In the genomic region with DNA sequence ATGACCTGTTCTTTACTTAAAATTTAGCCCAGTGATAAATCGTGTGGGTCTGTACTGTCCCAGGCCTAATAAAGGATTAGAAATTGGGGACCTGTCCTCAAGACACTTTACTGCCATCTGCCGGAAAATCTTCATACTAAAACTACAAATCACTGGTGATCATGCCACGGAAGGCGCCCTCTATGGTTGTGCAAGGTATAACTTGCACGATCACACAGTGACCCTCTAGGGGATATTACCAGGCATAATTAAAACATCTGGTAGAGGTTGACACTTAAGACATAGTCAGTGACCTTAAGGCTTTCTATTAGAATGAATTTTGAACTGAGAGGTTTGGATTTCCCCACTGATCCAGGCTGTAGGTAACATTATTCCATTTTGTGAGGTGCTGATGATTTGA, we compare ENCODE assay signal across 9 cellular contexts.
DNase-seq lines count a peak whose midpoint lies in the region; ATAC-seq and TF ChIP-seq lines count a peak whose summit lies in the region.
"Had no signal": no experiment of that assay in that cellular context is flagged by ENCODE, and none has a peak within 500 bp of the region (broad histone marks: within the 10 kb centered on the region; RNA-seq: fewer than 3 reads in every experiment).

No MANE protein-coding gene starts in this region.

- H3K4me3 Mint-ChIP-seq in WTC11 = no peak overlapping the region
- no peak overlapping the region for H3K4me3 Mint-ChIP-seq in activated naive CD4-positive, alpha-beta T cell treated with anti-CD3 and anti-CD28 coated beads, Interleukin-2, amount 10 ng/mL, durations not matched to agents 7 days and 5 days
- no peak overlapping the region for H3K4me3 Mint-ChIP-seq in activated naive CD8-positive, alpha-beta T cell treated with anti-CD3 and anti-CD28 coated beads for 36 hours

- no peaks in the 10 kb centered on the region for H3K27me3 ChIP-seq in DND-41 (ENCODE audit: insufficient read depth, low read length, poor library complexity)

- H3K79me2 ChIP-seq in DND-41 (ENCODE audit: insufficient read depth, low read length) = no peaks in the 10 kb centered on the region

- TF ChIP-seq CTCF in DND-41 (IDR thresholded peaks at IDR 0.05; ENCODE audit: borderline replicate concordance, extremely low read depth, low read length, poor library complexity, severe bottlenecking) (peak; percentile 27), WTC11 (IDR thresholded peaks at IDR 0.05) (peak; percentile 70)

- H3K27ac ChIP-seq in DND-41 (ENCODE audit: low read length) = no peak overlapping the region

- POLR2A ChIA-PET in WTC11 (lab: Charles Lee) = no interaction called here

- no peak overlapping the region for H3K4me2 ChIP-seq in DND-41 (ENCODE audit: insufficient read depth, low read length)

- no peak overlapping the region for H2AFZ ChIP-seq in DND-41 (ENCODE audit: low read depth, low read length)

- H3K4me3 ChIP-seq in DND-41 (ENCODE audit: low read depth in 1 of 2, low read length in 2 of 2) = no peak overlapping the region

- H3K9ac ChIP-seq in DND-41 (ENCODE audit: low read depth, low read length) = no peak overlapping the region

- H3K9me3 ChIP-seq in DND-41 (ENCODE audit: insufficient read depth, low read length, severe bottlenecking) = no peaks in the 10 kb centered on the region

- no peak overlapping the region for H3K27ac Mint-ChIP-seq in WTC11
- no peak overlapping the region for H3K27ac Mint-ChIP-seq in activated naive CD4-positive, alpha-beta T cell treated with anti-CD3 and anti-CD28 coated beads, Interleukin-2, amount 10 ng/mL, durations not matched to agents 7 days and 5 days
- no peak overlapping the region for H3K27ac Mint-ChIP-seq in activated naive CD8-positive, alpha-beta T cell treated with anti-CD3 and anti-CD28 coated beads for 36 hours

- ATAC-seq in DND-41 (ENCODE audit: insufficient read depth, low read depth) (no peak), WTC11 (peak; percentile 95), left lobe of liver (peak; percentile 23)

- H4K20me1 ChIP-seq in DND-41 (ENCODE audit: insufficient read depth, low read length) = no peaks in the 10 kb centered on the region

- H3K9me3 Mint-ChIP-seq in WTC11 = peaks cover 6% of the 10 kb centered on the region
- H3K9me3 Mint-ChIP-seq in activated naive CD4-positive, alpha-beta T cell treated with anti-CD3 and anti-CD28 coated beads, Interleukin-2, amount 10 ng/mL, durations not matched to agents 7 days and 5 days = peaks cover 12% of the 10 kb centered on the region
- peaks cover 1% of the 10 kb centered on the region for H3K9me3 Mint-ChIP-seq in activated naive CD8-positive, alpha-beta T cell treated with anti-CD3 and anti-CD28 coated beads for 36 hours

- H3K27me3 Mint-ChIP-seq in WTC11 (ENCODE audit: low read depth) = no peaks in the 10 kb centered on the region
- no peaks in the 10 kb centered on the region for H3K27me3 Mint-ChIP-seq in activated naive CD4-positive, alpha-beta T cell treated with anti-CD3 and anti-CD28 coated beads, Interleukin-2, amount 10 ng/mL, durations not matched to agents 7 days and 5 days
- no peaks in the 10 kb centered on the region for H3K27me3 Mint-ChIP-seq in activated naive CD8-positive, alpha-beta T cell treated with anti-CD3 and anti-CD28 coated beads for 36 hours

- H3K4me1 ChIP-seq in DND-41 (ENCODE audit: insufficient read depth, low read length) = no peaks in the 10 kb centered on the region

- H3K36me3 Mint-ChIP-seq in WTC11 = no peaks in the 10 kb centered on the region
- H3K36me3 Mint-ChIP-seq in activated naive CD4-positive, alpha-beta T cell treated with anti-CD3 and anti-CD28 coated beads, Interleukin-2, amount 10 ng/mL, durations not matched to agents 7 days and 5 days = no peaks in the 10 kb centered on the region
- H3K36me3 Mint-ChIP-seq in activated naive CD8-positive, alpha-beta T cell treated with anti-CD3 and anti-CD28 coated beads for 36 hours = no peaks in the 10 kb centered on the region

- CTCF ChIA-PET in WTC11 (lab: Charles Lee) = interaction anchor here (1.3 to 2.1 kb wide), 2 partner anchors 110 to 112 kb away, joined by 4 to 5 read pairs; no protein-coding TSS in a partner anchor
- CTCF ChIA-PET in activated naive CD4-positive, alpha-beta T cell treated with anti-CD3 and anti-CD28 coated beads, Interleukin-2, amount 10 ng/mL, durations not matched to agents 7 days and 5 days (lab: Charles Lee) = no interaction called here

- DNase-seq in DND-41 (no peak), M059J (ENCODE audit: low read depth) (peak; percentile 54), WTC11 (ENCODE audit: low spot score) (peak; percentile 52), left lobe of liver (ENCODE audit: low spot score) (no peak), NCI-H1417 treated with DMSO at 0.1 percent for 48 hours (lab: John Stamatoyannopoulos, UW) (no peak), HPDE6-E6E7 (ENCODE audit: extremely low spot score) (no peak)
- DNase-seq in activated naive CD4-positive, alpha-beta T cell treated with anti-CD3 and anti-CD28 coated beads, Interleukin-2, amount 10 ng/mL, durations not matched to agents 7 days and 5 days = no peak
- DNase-seq in activated naive CD8-positive, alpha-beta T cell treated with anti-CD3 and anti-CD28 coated beads for 36 hours = no peak
- DNase-seq: activated CD8-positive, alpha-beta memory T cell treated with anti-CD3 and anti-CD28 coated beads for 24 hours had no signal

- H3K4me1 Mint-ChIP-seq in WTC11 = 0 out of 2 replicates have a peak, but pooled peaks cover 12% of the 10 kb centered on the region
- H3K4me1 Mint-ChIP-seq in activated naive CD4-positive, alpha-beta T cell treated with anti-CD3 and anti-CD28 coated beads, Interleukin-2, amount 10 ng/mL, durations not matched to agents 7 days and 5 days = no peaks in the 10 kb centered on the region
- H3K4me1 Mint-ChIP-seq in activated naive CD8-positive, alpha-beta T cell treated with anti-CD3 and anti-CD28 coated beads for 36 hours = no peaks in the 10 kb centered on the region

- H3K36me3 ChIP-seq in DND-41 (ENCODE audit: insufficient read depth, low read length) = no peaks in the 10 kb centered on the region

TF ChIP-seq in WTC11, 78 proteins besides CTCF, POLR2A, EP300 and RAD21:
- TF ChIP-seq, protein P1, sequence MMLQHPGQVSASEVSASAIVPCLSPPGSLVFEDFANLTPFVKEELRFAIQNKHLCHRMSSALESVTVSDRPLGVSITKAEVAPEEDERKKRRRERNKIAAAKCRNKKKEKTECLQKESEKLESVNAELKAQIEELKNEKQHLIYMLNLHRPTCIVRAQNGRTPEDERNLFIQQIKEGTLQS (CRISPR knock-in tag; conservative IDR thresholded peaks at IDR 0.05) = no peak
- TF ChIP-seq ESRRA (CRISPR knock-in tag; IDR thresholded peaks at IDR 0.05; ENCODE audit: borderline replicate concordance) (no peak), IRF2 (CRISPR knock-in tag; IDR thresholded peaks at IDR 0.05; ENCODE audit: borderline replicate concordance, low read depth) (no peak)
- TF ChIP-seq, protein P2, sequence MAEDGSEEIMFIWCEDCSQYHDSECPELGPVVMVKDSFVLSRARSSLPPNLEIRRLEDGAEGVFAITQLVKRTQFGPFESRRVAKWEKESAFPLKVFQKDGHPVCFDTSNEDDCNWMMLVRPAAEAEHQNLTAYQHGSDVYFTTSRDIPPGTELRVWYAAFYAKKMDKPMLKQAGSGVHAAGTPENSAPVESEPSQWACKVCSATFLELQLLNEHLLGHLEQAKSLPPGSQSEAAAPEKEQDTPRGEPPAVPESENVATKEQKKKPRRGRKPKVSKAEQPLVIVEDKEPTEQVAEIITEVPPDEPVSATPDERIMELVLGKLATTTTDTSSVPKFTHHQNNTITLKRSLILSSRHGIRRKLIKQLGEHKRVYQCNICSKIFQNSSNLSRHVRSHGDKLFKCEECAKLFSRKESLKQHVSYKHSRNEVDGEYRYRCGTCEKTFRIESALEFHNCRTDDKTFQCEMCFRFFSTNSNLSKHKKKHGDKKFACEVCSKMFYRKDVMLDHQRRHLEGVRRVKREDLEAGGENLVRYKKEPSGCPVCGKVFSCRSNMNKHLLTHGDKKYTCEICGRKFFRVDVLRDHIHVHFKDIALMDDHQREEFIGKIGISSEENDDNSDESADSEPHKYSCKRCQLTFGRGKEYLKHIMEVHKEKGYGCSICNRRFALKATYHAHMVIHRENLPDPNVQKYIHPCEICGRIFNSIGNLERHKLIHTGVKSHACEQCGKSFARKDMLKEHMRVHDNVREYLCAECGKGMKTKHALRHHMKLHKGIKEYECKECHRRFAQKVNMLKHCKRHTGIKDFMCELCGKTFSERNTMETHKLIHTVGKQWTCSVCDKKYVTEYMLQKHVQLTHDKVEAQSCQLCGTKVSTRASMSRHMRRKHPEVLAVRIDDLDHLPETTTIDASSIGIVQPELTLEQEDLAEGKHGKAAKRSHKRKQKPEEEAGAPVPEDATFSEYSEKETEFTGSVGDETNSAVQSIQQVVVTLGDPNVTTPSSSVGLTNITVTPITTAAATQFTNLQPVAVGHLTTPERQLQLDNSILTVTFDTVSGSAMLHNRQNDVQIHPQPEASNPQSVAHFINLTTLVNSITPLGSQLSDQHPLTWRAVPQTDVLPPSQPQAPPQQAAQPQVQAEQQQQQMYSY (CRISPR knock-in tag; IDR thresholded peaks at IDR 0.05) = no peak

Comparison
In these comparisons a context has a peak if more than half of its experiments do, and no peak if none do; other contexts are left out.
1. DNase-seq: peak in M059J (single experiment) and WTC11 (single experiment); none in DND-41 (single experiment), left lobe of liver (single experiment), activated naive CD4-positive, alpha-beta T cell treated with anti-CD3 and anti-CD28 coated beads, Interleukin-2, amount 10 ng/mL, durations not matched to agents 7 days and 5 days (single experiment), activated naive CD8-positive, alpha-beta T cell treated with anti-CD3 and anti-CD28 coated beads for 36 hours (single experiment), NCI-H1417 treated with DMSO at 0.1 percent for 48 hours (single experiment) and HPDE6-E6E7 (single experiment).